8 cellular contexts compared by ENCODE assay signal in the genomic region with DNA sequence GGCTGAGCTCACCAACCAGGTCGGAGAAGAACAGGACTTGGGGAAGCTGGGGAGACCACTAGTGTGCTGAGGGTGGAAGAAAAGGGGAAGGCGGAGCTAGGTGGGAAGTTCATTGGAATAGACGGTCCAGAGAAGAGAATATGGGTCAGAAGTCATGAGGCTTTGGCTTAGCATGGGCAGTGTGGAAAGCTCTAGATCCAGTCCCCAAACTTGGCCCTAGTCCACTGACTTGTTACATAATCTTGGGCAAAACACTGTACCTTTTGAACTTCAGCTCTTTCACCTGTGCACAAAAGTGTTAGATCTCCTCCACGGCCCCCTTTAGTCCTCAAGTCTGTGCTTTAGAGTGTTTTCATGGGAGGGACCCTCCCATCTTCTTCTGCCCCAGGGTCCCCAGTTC. TPM values are rescaled to one million over a fixed set of nuclear protein-coding genes. Genes with fewer than 3 reads are reported as not detected.
"Had no signal": no experiment of that assay in that cellular context is flagged by ENCODE, and none has a peak within 500 bp of the region (broad histone marks: within the 10 kb centered on the region; RNA-seq: fewer than 3 reads in every experiment).

No MANE protein-coding gene starts in this region.

- H3K9me3 Mint-ChIP-seq: GM23338, H9, IgD-negative memory B cell had no signal

- H3K4me2 ChIP-seq: GM23338 had no signal

- H3K4me1 Mint-ChIP-seq: IgD-negative memory B cell had no signal

- H3K4me3 ChIP-seq: GM23338 had no signal

- DNase-seq: H9, HCEC 1CT had no signal

- H3K36me3 Mint-ChIP-seq: IgD-negative memory B cell had no signal

- H2AFZ ChIP-seq: GM23338 had no signal

- FAIRE-seq: H1, H54, HTR-8/SVneo had no signal

- H3K4me3 Mint-ChIP-seq: GM23338, H9, IgD-negative memory B cell had no signal

- ATAC-seq: GM23338 had no signal

- H3K27ac Mint-ChIP-seq: GM23338, H9, IgD-negative memory B cell had no signal

RNA-seq across cellular contexts. Expression of a gene that starts 10.7 kb away (rescaled TPM):
- total RNA-seq: GM23338 had no signal
- polyA plus RNA-seq: GM23338, IgD-negative memory B cell had no signal

RNA-seq across cellular contexts. Expression of a gene that starts 12.3 kb away (rescaled TPM):
- total RNA-seq: HT-29 had no signal
- polyA plus RNA-seq: IgD-negative memory B cell had no signal
